Comparison of ENCODE assay signal across 6 cellular contexts in the genomic region with DNA sequence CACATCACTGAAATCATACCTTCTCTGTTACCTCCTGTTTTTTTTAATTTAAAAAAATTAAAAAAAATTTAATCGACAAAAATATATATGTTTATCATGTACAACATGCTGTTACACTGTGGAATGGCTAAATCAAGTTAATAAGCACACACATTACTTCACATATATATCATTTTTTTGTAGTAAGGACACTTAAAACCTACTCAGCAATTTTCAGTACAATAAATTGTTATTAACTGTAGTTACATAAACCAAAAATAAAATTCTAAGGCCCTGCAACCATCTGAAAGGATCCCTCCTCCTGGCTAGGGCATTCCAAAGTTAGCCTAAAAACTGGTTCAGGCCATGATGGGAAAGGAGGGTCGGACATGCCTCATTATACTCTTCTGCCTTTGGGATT.
"Had no signal": no experiment of that assay in that cellular context is flagged by ENCODE, and none has a peak within 500 bp of the region (broad histone marks: within the 10 kb centered on the region; RNA-seq: fewer than 3 reads in every experiment).

No MANE protein-coding gene starts in this region.

- ATAC-seq: GM12878 had no signal

- H3K4me3 ChIP-seq: GM12878 had no signal

- DNase-seq: GDM1, GF-D8 had no signal

- FAIRE-seq: GM12878, GM12892, GM18507, GM19239 had no signal
